Comparison of ENCODE assay signal across 40 cellular contexts in the genomic region with DNA sequence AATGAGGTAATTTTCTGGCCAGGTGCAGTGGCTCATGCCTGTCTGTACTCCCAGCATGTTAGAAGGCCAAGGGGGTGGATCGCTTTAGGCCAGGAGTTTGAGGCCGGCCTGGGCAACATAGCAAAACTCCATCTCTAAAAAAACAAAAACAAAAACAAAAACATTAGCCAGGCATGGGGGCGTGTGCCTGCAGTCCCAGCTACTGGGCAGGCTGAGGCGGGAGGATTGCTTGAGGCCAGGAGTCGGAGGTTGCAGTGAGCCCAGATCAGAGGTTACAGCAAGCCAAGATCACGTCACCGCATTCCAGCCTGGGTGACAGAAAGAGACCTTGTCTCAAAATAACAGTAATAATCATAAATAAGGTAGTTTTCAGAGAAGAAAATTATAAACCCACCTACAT. TPM values are rescaled to one million over a fixed set of nuclear protein-coding genes. Genes with fewer than 3 reads are reported as not detected.
"Had no signal": no experiment of that assay in that cellular context is flagged by ENCODE, and none has a peak within 500 bp of the region (broad histone marks: within the 10 kb centered on the region; RNA-seq: fewer than 3 reads in every experiment).

No MANE protein-coding gene starts in this region.

- DNase-seq: activated B cell treated with CpG ODN at 0.5 μM for 24 hours; activated CD4-positive, alpha-beta memory T cell treated with anti-CD3 and anti-CD28 coated beads for 36 hours; activated CD4-positive, alpha-beta T cell treated with anti-CD3 and anti-CD28 coated beads for 4 hours; activated CD4-positive, alpha-beta T cell treated with anti-CD3 and anti-CD28 coated beads, Interleukin-2, amount 10 ng/mL, durations not matched to agents 24 days and 14 days; activated CD4-positive, alpha-beta T cell treated with anti-CD3 and anti-CD28 coated beads, Interleukin-2, amount 50 U/mL, for 1 hour; activated CD4-positive, alpha-beta T cell treated with anti-CD3 and anti-CD28 coated beads, Interleukin-2, amount 50 U/mL, for 4 hours; activated CD4-positive, CD25-positive, alpha-beta regulatory T cell treated with anti-CD3 and anti-CD28 coated beads, Interleukin-2, amount 50 U/mL, for 72 hours; activated CD8-positive, alpha-beta memory T cell treated with anti-CD3 and anti-CD28 coated beads, Interleukin-2, amount 50 U/mL, for 4 hours; activated CD8-positive, alpha-beta T cell treated with anti-CD3 and anti-CD28 coated beads for 36 hours; activated effector memory CD4-positive, alpha-beta T cell treated with anti-CD3 and anti-CD28 coated beads, Interleukin-2, amount 50 U/mL, for 16 hours; activated gamma-delta T cell treated with Interleukin-2 at 50 U/mL for 16 hours; activated naive CD4-positive, alpha-beta T cell; activated naive CD4-positive, alpha-beta T cell treated with anti-CD3 and anti-CD28 coated beads for 36 hours; activated naive CD4-positive, alpha-beta T cell treated with anti-CD3 and anti-CD28 coated beads, Interleukin-2, amount 50 U/mL, for 16 hours; activated naive CD8-positive, alpha-beta T cell treated with anti-CD3 and anti-CD28 coated beads for 36 hours; activated T-cell treated with anti-CD3 and anti-CD28 coated beads for 4 hours; activated T-cell treated with anti-CD3 and anti-CD28 coated beads, Interleukin-2, amount 50 U/mL, for 1 hour; activated T-cell treated with anti-CD3 and anti-CD28 coated beads, Interleukin-2, amount 50 U/mL, for 4 hours; activated T-cell treated with anti-CD3 and anti-CD28 coated beads, Interleukin-2, amount 50 U/mL, for 72 hours; adrenal gland; amniotic stem cell; aorta; body of pancreas; brain microvascular endothelial cell; caudate nucleus; cerebellar nuclear complex; T-cell; T-helper 2 cell; T-helper 9 cell had no signal

- H3K36me3 Mint-ChIP-seq: activated CD4-positive, alpha-beta memory T cell treated with anti-CD3 and anti-CD28 coated beads for 36 hours; activated naive CD4-positive, alpha-beta T cell treated with anti-CD3 and anti-CD28 coated beads, Interleukin-2, amount 50 U/mL, for 72 hours; activated naive CD8-positive, alpha-beta T cell treated with anti-CD3 and anti-CD28 coated beads for 36 hours; T-cell had no signal

- H3K4me1 Mint-ChIP-seq: activated T-helper 17 cell treated with anti-CD3 and anti-CD28 coated beads, Interleukin-2, amount 50 U/mL, for 72 hours; central memory CD8-positive, alpha-beta T cell; T-cell had no signal

- H3K36me3 ChIP-seq: adrenal gland, breast epithelium had no signal

- H3K9me3 ChIP-seq: adrenal gland, body of pancreas, breast epithelium had no signal

- H3K27ac ChIP-seq: adrenal gland, body of pancreas, brain microvascular endothelial cell, breast epithelium, VCaP had no signal

- H3K4me3 ChIP-seq: adrenal gland, body of pancreas, breast epithelium had no signal

- H3K27me3 Mint-ChIP-seq: activated B cell treated with CpG ODN at 0.5 μM for 24 hours; activated CD4-positive, alpha-beta memory T cell treated with anti-CD3 and anti-CD28 coated beads for 36 hours; activated CD4-positive, alpha-beta T cell treated with anti-CD3 and anti-CD28 coated beads, Interleukin-2, amount 10 ng/mL, durations not matched to agents 24 days and 14 days; activated CD8-positive, alpha-beta T cell treated with anti-CD3 and anti-CD28 coated beads for 36 hours; activated naive CD8-positive, alpha-beta T cell treated with anti-CD3 and anti-CD28 coated beads for 36 hours; central memory CD8-positive, alpha-beta T cell had no signal

- H3K27me3 ChIP-seq: adrenal gland, body of pancreas, brain microvascular endothelial cell, breast epithelium had no signal

- H3K27ac Mint-ChIP-seq: activated B cell treated with CpG ODN at 0.5 μM for 24 hours; activated CD4-positive, alpha-beta memory T cell treated with anti-CD3 and anti-CD28 coated beads for 36 hours; activated CD4-positive, alpha-beta T cell treated with anti-CD3 and anti-CD28 coated beads, Interleukin-2, amount 10 ng/mL, durations not matched to agents 24 days and 14 days; activated CD8-positive, alpha-beta T cell treated with anti-CD3 and anti-CD28 coated beads for 36 hours; activated naive CD4-positive, alpha-beta T cell treated with anti-CD3 and anti-CD28 coated beads for 36 hours; activated naive CD4-positive, alpha-beta T cell treated with anti-CD3 and anti-CD28 coated beads, Interleukin-2, amount 50 U/mL, for 72 hours; activated naive CD8-positive, alpha-beta T cell treated with anti-CD3 and anti-CD28 coated beads for 36 hours; activated T-cell treated with anti-CD3 and anti-CD28 coated beads, Interleukin-2, amount 50 U/mL, for 72 hours; activated T-helper 1 cell treated with anti-CD3 and anti-CD28 coated beads, Interleukin-12 subunit alpha, Interleukin-12 subunit beta, Interleukin-2, Interleukin-4 antibody, amounts not matched to agents 30 ng/mL and 10 ng/mL and 1 ng/mL, durations not matched to agents 14 hours and 24 hours and 36 hours; activated T-helper 17 cell treated with anti-CD3 and anti-CD28 coated beads, Interleukin-2, amount 50 U/mL, for 72 hours; T-cell; T-helper 2 cell treated with Interferon-gamma antibody and Interleukin-4, amounts not matched to agents 5 μg/mL and 100 μg/mL, for 36 hours had no signal

- H3K4me3 Mint-ChIP-seq: activated B cell treated with CpG ODN at 0.5 μM for 24 hours; activated CD4-positive, alpha-beta memory T cell treated with anti-CD3 and anti-CD28 coated beads for 36 hours; activated CD4-positive, alpha-beta T cell treated with anti-CD3 and anti-CD28 coated beads, Interleukin-2, amount 10 ng/mL, durations not matched to agents 24 days and 14 days; activated CD8-positive, alpha-beta T cell treated with anti-CD3 and anti-CD28 coated beads for 36 hours; activated naive CD4-positive, alpha-beta T cell treated with anti-CD3 and anti-CD28 coated beads for 36 hours; activated naive CD8-positive, alpha-beta T cell treated with anti-CD3 and anti-CD28 coated beads for 36 hours; activated T-cell treated with anti-CD3 and anti-CD28 coated beads, Interleukin-2, amount 50 U/mL, for 4 hours; activated T-cell treated with anti-CD3 and anti-CD28 coated beads, Interleukin-2, amount 50 U/mL, for 72 hours; activated T-helper 1 cell treated with anti-CD3 and anti-CD28 coated beads, Interleukin-12 subunit alpha, Interleukin-12 subunit beta, Interleukin-2, Interleukin-4 antibody, amounts not matched to agents 30 ng/mL and 10 ng/mL and 1 ng/mL, durations not matched to agents 14 hours and 24 hours and 36 hours; activated T-helper 17 cell treated with anti-CD3 and anti-CD28 coated beads, Interleukin-2, amount 50 U/mL, for 72 hours; central memory CD8-positive, alpha-beta T cell; T-cell; T-helper 2 cell treated with Interferon-gamma antibody and Interleukin-4, amounts not matched to agents 5 μg/mL and 100 μg/mL, for 36 hours had no signal

- H3K4me1 ChIP-seq: adrenal gland, breast epithelium had no signal

- ATAC-seq: activated CD8-positive, alpha-beta T cell treated with anti-CD3 and anti-CD28 coated beads for 36 hours; activated naive CD4-positive, alpha-beta T cell treated with anti-CD3 and anti-CD28 coated beads, Interleukin-2, amount 50 U/mL, for 72 hours; activated T-cell treated with anti-CD3 and anti-CD28 coated beads, Interleukin-2, amount 50 U/mL, for 4 hours; activated T-cell treated with anti-CD3 and anti-CD28 coated beads, Interleukin-2, amount 50 U/mL, for 72 hours; activated T-helper 17 cell treated with anti-CD3 and anti-CD28 coated beads, Interleukin-2, amount 50 U/mL, for 72 hours; body of pancreas; T-cell had no signal

RNA-seq across cellular contexts. Expression of a gene that starts 55.7 kb away (rescaled TPM):
- total RNA-seq: activated B cell treated with CpG ODN at 0.5 μM for 24 hours; activated CD4-positive, alpha-beta memory T cell treated with anti-CD3 and anti-CD28 coated beads for 36 hours; activated CD4-positive, alpha-beta T cell treated with anti-CD3 and anti-CD28 coated beads, Interleukin-2, amount 10 ng/mL, durations not matched to agents 24 days and 14 days; activated CD8-positive, alpha-beta memory T cell treated with anti-CD3 and anti-CD28 coated beads for 36 hours; activated CD8-positive, alpha-beta T cell treated with anti-CD3 and anti-CD28 coated beads for 36 hours; activated naive CD4-positive, alpha-beta T cell treated with anti-CD3 and anti-CD28 coated beads for 36 hours; activated naive CD4-positive, alpha-beta T cell treated with anti-CD3 and anti-CD28 coated beads, Interleukin-2, amount 50 U/mL, for 72 hours; activated naive CD8-positive, alpha-beta T cell treated with anti-CD3 and anti-CD28 coated beads for 36 hours; activated T-cell treated with anti-CD3 and anti-CD28 coated beads, Interleukin-2, amount 50 U/mL, for 4 hours; activated T-cell treated with anti-CD3 and anti-CD28 coated beads, Interleukin-2, amount 50 U/mL, for 72 hours; activated T-helper 1 cell treated with anti-CD3 and anti-CD28 coated beads, Interleukin-12 subunit alpha, Interleukin-12 subunit beta, Interleukin-2, Interleukin-4 antibody, amounts not matched to agents 30 ng/mL and 10 ng/mL and 1 ng/mL, durations not matched to agents 14 hours and 24 hours and 36 hours; activated T-helper 17 cell treated with anti-CD3 and anti-CD28 coated beads, Interleukin-2, amount 50 U/mL, for 72 hours; adrenal gland; aorta; astrocyte; body of pancreas; breast epithelium; chondrocyte; T-cell; T-helper 1 cell treated with Interleukin-12 subunit alpha and Interleukin-12 subunit beta and Interleukin-4 antibody, amounts not matched to agents 30 ng/mL and 1 ng/mL, for 36 hours had no signal
- polyA plus RNA-seq: adrenal gland, aorta had no signal
